In genomic region chr3:174720717-174721116, GRCh38 we compare ENCODE assay signal across 27 cellular contexts.
"Had no signal": no experiment of that assay in that cellular context is flagged by ENCODE, and none has a peak within 500 bp of the region (broad histone marks: within the 10 kb centered on the region; RNA-seq: fewer than 3 reads in every experiment).

No MANE protein-coding gene starts in this region.

- H3K9me3 ChIP-seq: neutrophil, psoas muscle, right lobe of liver, sigmoid colon, suprapubic skin, testis, tibial artery, upper lobe of left lung, uterus had no signal

- H3K36me3 ChIP-seq: neutrophil, right lobe of liver, sigmoid colon, suprapubic skin, tibial artery, upper lobe of left lung, uterus had no signal

- H3K27me3 ChIP-seq: neutrophil, right lobe of liver, sigmoid colon, suprapubic skin, testis, tibial artery, upper lobe of left lung, uterus had no signal

- H3K27ac ChIP-seq: neutrophil, parathyroid adenoma, psoas muscle, right lobe of liver, sigmoid colon, suprapubic skin, testis, tibial artery, upper lobe of left lung, uterus had no signal

- FAIRE-seq: small intestine had no signal

- H3K4me3 ChIP-seq: psoas muscle, right lobe of liver, sigmoid colon, suprapubic skin, testis, tibial artery, upper lobe of left lung, uterus had no signal

- DNase-seq: naive B cell; naive thymus-derived CD8-positive, alpha-beta T cell; nephron progenitor cell; nucleus accumbens; posterior cingulate gyrus; psoas muscle; right cardiac atrium; right lobe of liver; sigmoid colon; small intestine; stimulated activated CD4-positive, alpha-beta T cell treated with anti-CD3 and anti-CD28 coated beads, Interleukin-15, amount 100 ng/mL, for 24 hours; stimulated activated CD4-positive, alpha-beta T cell treated with anti-CD3 and anti-CD28 coated beads, Interleukin-2, amount 100 ng/mL, for 24 hours; stimulated activated CD4-positive, alpha-beta T cell treated with anti-CD3 and anti-CD28 coated beads, Interleukin-2, amount 100 ng/mL, for 48 hours; stimulated activated CD4-positive, alpha-beta T cell treated with anti-CD3 and anti-CD28 coated beads, Interleukin-4, amount 100 ng/mL, for 24 hours; stimulated activated CD8-positive, alpha-beta memory T cell treated with anti-CD3 and anti-CD28 coated beads, Interleukin-4, amount 100 ng/mL, for 48 hours; stimulated activated naive CD4-positive, alpha-beta T cell; stimulated activated naive CD8-positive, alpha-beta T cell treated with anti-CD3 and anti-CD28 coated beads, Interleukin-15, amount 100 ng/mL, for 72 hours; stimulated activated naive CD8-positive, alpha-beta T cell treated with anti-CD3 and anti-CD28 coated beads, Interleukin-15, Interleukin-2, amounts not matched to agents 100 U/mL and 50 U/mL, for 24 hours; substantia nigra; testis; tibial artery; trophoblast cell; upper lobe of left lung; uterus had no signal
